In genomic region chr15:66505818-66506217, GRCh38 we compare ENCODE assay signal across 8 cellular contexts. TPM values are rescaled to one million over a fixed set of nuclear protein-coding genes. Genes with fewer than 3 reads are reported as not detected.
DNase-seq lines count a peak whose midpoint lies in the region; ATAC-seq and TF ChIP-seq lines count a peak whose summit lies in the region.

No MANE protein-coding gene starts in this region.

- peaks cover 0 to 24% of the 10 kb centered on the region in 2 donors for H3K36me3 ChIP-seq in adrenal gland (replicated peaks in 1 of 2)
- H3K36me3 ChIP-seq in left lung, result peaks cover 9 to 30% of the 10 kb centered on the region in 2 donors
- H3K36me3 ChIP-seq in thymus (ENCODE audit: control insufficient read depth, insufficient read depth), result peaks cover 2% of the 10 kb centered on the region

- WGBS in adrenal gland, 4 donors, result 41 to 56% (median 47%) methylated on average over 4 of the region's 4 CpGs
- 71% methylated on average over 4 of the region's 4 CpGs for WGBS in thymus

- H3K27ac ChIP-seq in adrenal gland (peak overlapping the region in 3 of 5 donors; percentile 90 to 96 (median 92)), left lung (peak overlapping the region in 1 of 2 donors; percentile 95), thymus (ENCODE audit: low read depth) (no peak overlapping the region)

- H3K36me3 Mint-ChIP-seq in activated T-cell treated with anti-CD3 and anti-CD28 coated beads, Interleukin-2, amount 50 U/mL, for 72 hours (ENCODE audit: insufficient read depth in 2 of 2), result peaks cover 16 to 40% of the 10 kb centered on the region in 2 donors

- H3K9me3 ChIP-seq in adrenal gland (replicated peaks in 1 of 3) (no peaks in the 10 kb centered on the region), left lung (no peaks in the 10 kb centered on the region), thymus (ENCODE audit: control insufficient read depth) (no peaks in the 10 kb centered on the region)

- no peaks in the 10 kb centered on the region for H3K27me3 Mint-ChIP-seq in activated T-cell treated with anti-CD3 and anti-CD28 coated beads, Interleukin-2, amount 50 U/mL, for 72 hours (ENCODE audit: low read depth)

- H3K4me3 ChIP-seq in adrenal gland, result peak overlapping the region in 2 of 4 donors; percentile 88 to 91
- H3K4me3 ChIP-seq in left lung, result peak overlapping the region; percentile 70 to 94
- peak overlapping the region; percentile 77 for H3K4me3 ChIP-seq in thymus (ENCODE audit: low read length)

- peaks cover 56% of the 10 kb centered on the region for H3K4me1 Mint-ChIP-seq in activated T-cell treated with anti-CD3 and anti-CD28 coated beads, Interleukin-2, amount 50 U/mL, for 72 hours (ENCODE audit: low read depth)

- no peak for DNase-seq in activated T-cell treated with anti-CD3 and anti-CD28 coated beads, Interleukin-2, amount 50 U/mL, for 72 hours
- no peak for DNase-seq in activated T-cell treated with anti-CD3 and anti-CD28 coated beads, Interleukin-2, amount 50 U/mL, for 1 hour
- no peak for DNase-seq in adrenal gland
- no peak for DNase-seq in left lung
- DNase-seq in NCI-H2029 (lab: John Stamatoyannopoulos, UW), result no peak
- DNase-seq in stimulated activated naive CD4-positive, alpha-beta T cell treated with Interleukin-2 at 50 U/mL for 16 hours (lab: John Stamatoyannopoulos, UW), result no peak

- TF ChIP-seq CTCF in adrenal gland (IDR thresholded peaks at IDR 0.05) (no peak), left lung (IDR thresholded peaks at IDR 0.05) (no peak)

- TF ChIP-seq POLR2A in adrenal gland (IDR thresholded peaks at IDR 0.05), result no peak

- intact Hi-C loops in adrenal gland (cut with DNase I), result no loop called here
- intact Hi-C loops in left lung (cut with DNase I), result no loop called here

- no peak for ATAC-seq in activated T-cell treated with anti-CD3 and anti-CD28 coated beads, Interleukin-2, amount 50 U/mL, for 72 hours (replicated peaks in 1 of 2)
- ATAC-seq in left lung (no peak), HG02642 (IDR thresholded peaks at IDR 0.05; ENCODE audit: poor library complexity, unreplicated experiment) (no peak)

- H3K27me3 ChIP-seq in adrenal gland (no peaks in the 10 kb centered on the region), left lung (no peaks in the 10 kb centered on the region), thymus (ENCODE audit: control insufficient read depth, insufficient read depth) (no peaks in the 10 kb centered on the region)

- H3K4me1 ChIP-seq in adrenal gland (replicated peaks in 1 of 2), result peaks cover 14 to 28% of the 10 kb centered on the region in 2 donors
- peaks cover 13 to 44% of the 10 kb centered on the region in 2 donors for H3K4me1 ChIP-seq in left lung
- peaks cover 17% of the 10 kb centered on the region for H3K4me1 ChIP-seq in thymus (ENCODE audit: control insufficient read depth, insufficient read depth, low read length)

- H3K9me3 Mint-ChIP-seq in activated T-cell treated with anti-CD3 and anti-CD28 coated beads, Interleukin-2, amount 50 U/mL, for 72 hours, result no peaks in the 10 kb centered on the region

- peak overlapping the region; percentile 88 to 98 for H3K4me3 Mint-ChIP-seq in activated T-cell treated with anti-CD3 and anti-CD28 coated beads, Interleukin-2, amount 50 U/mL, for 72 hours

- H3K27ac Mint-ChIP-seq in activated T-cell treated with anti-CD3 and anti-CD28 coated beads, Interleukin-2, amount 50 U/mL, for 72 hours, result peak overlapping the region; percentile 100

RNA-seq across cellular contexts. Expression of gene ZWILCH, which starts 0.7 kb away (rescaled TPM):
- total RNA-seq in activated T-cell treated with anti-CD3 and anti-CD28 coated beads, Interleukin-2, amount 50 U/mL, for 72 hours, result 10 to 100 TPM; 25.0 to 25.1 TPM
- total RNA-seq in adrenal gland (1 to 10 TPM; 1.1 to 6.1 (median 3.8) TPM), left lung (10 to 100 TPM in 1 of 2 donors, 1 to 10 TPM in 1; 8.6 to 13.6 TPM)
- polyA plus RNA-seq in adrenal gland (1 to 10 TPM; 2.5 to 5.4 (median 2.7) TPM), thymus (7.6 TPM)

RNA-seq across cellular contexts. Expression of gene RPL4, which starts 1.2 kb away (rescaled TPM):
- 1,000 to 10,000 TPM; 4,175 to 4,250 TPM for total RNA-seq in activated T-cell treated with anti-CD3 and anti-CD28 coated beads, Interleukin-2, amount 50 U/mL, for 72 hours
- total RNA-seq in adrenal gland, result 1,000 to 10,000 TPM; 1,447 to 3,854 (median 2,056) TPM
- 1,000 to 10,000 TPM; 2,371 to 3,619 (median 2,744) TPM for polyA plus RNA-seq in adrenal gland
- 1,000 to 10,000 TPM; 1,719 to 1,750 TPM for total RNA-seq in left lung
- 2,770 TPM for polyA plus RNA-seq in thymus

RNA-seq across cellular contexts. Expression of gene SNAPC5, which starts 8.3 kb away (rescaled TPM):
- total RNA-seq in activated T-cell treated with anti-CD3 and anti-CD28 coated beads, Interleukin-2, amount 50 U/mL, for 72 hours, result 10 to 100 TPM; 29.9 to 32.2 TPM
- 10 to 100 TPM; 24.4 to 37.0 (median 30.1) TPM for total RNA-seq in adrenal gland
- 10 to 100 TPM; 40.0 to 47.0 (median 42.0) TPM for polyA plus RNA-seq in adrenal gland
- total RNA-seq in left lung, result 10 to 100 TPM; 17.9 to 19.4 TPM
- 39.9 TPM for polyA plus RNA-seq in thymus

RNA-seq across cellular contexts. Expression of gene LCTL, which starts 60.0 kb away (rescaled TPM):
- not detected for total RNA-seq in activated T-cell treated with anti-CD3 and anti-CD28 coated beads, Interleukin-2, amount 50 U/mL, for 72 hours
- total RNA-seq in adrenal gland (not detected), left lung (under 1 TPM in 1 of 2 donors, not detected in 1; 0.26 TPM)
- polyA plus RNA-seq in adrenal gland (under 1 TPM in 2 of 3 donors, not detected in 1; 0.03 to 0.16 TPM), thymus (0.07 TPM)
